Comparison of ENCODE assay signal across 10 cellular contexts in genomic region chr17:75842963-75843576, GRCh38. TPM values are rescaled to one million over a fixed set of nuclear protein-coding genes. Genes with fewer than 3 reads are reported as not detected.
A peak's percentile ranks its signal among the peaks of the same experiment; 100 is the strongest.
DNase-seq lines count a peak whose midpoint lies in the region; ATAC-seq and TF ChIP-seq lines count a peak whose summit lies in the region.
"Had no signal": no experiment of that assay in that cellular context is flagged by ENCODE, and none has a peak within 500 bp of the region (broad histone marks: within the 10 kb centered on the region; RNA-seq: fewer than 3 reads in every experiment).

No MANE protein-coding gene starts in this region.

- ATAC-seq in activated CD4-positive, alpha-beta T cell treated with anti-CD3 and anti-CD28 coated beads for 36 hours: peak; percentile 28
- no peak for ATAC-seq in gastroesophageal sphincter
- no peak for ATAC-seq in omental fat pad (ENCODE audit: low FRiP score)

- 86 to 100% methylated on average over 1 to 5 of the region's 22 CpGs for WGBS in esophagus squamous epithelium, 2 donors
- no CpG with 5 or more reads among the region's 22 CpGs for WGBS in gastroesophageal sphincter (ENCODE audit: low coverage in 1 of 2), 2 donors

- H3K36me3 Mint-ChIP-seq in activated CD4-positive, alpha-beta T cell treated with anti-CD3 and anti-CD28 coated beads for 36 hours (ENCODE audit: low read depth): peaks cover 25% of the 10 kb centered on the region
- peaks cover 25% of the 10 kb centered on the region for H3K36me3 Mint-ChIP-seq in activated CD4-positive, alpha-beta memory T cell treated with anti-CD3 and anti-CD28 coated beads for 36 hours

- POLR2A ChIA-PET in activated CD4-positive, alpha-beta T cell treated with anti-CD3 and anti-CD28 coated beads for 36 hours (lab: Charles Lee): interaction anchor here (1.1 to 4.4 kb wide), 3 partner anchors 12 to 67 kb away, joined by 3 to 17 read pairs (median 10); partner anchors contain the start of gene WBP2
- POLR2A ChIA-PET in activated CD4-positive, alpha-beta memory T cell treated with anti-CD3 and anti-CD28 coated beads for 36 hours (lab: Charles Lee): interaction anchor here (1.1 to 3.1 kb wide), 7 partner anchors 10 to 64 kb away, joined by 3 to 26 read pairs (median 6); partner anchors contain the start of genes TRIM65 and WBP2

- no peak for TF ChIP-seq EP300 in gastroesophageal sphincter (IDR thresholded peaks at IDR 0.05)

- peak overlapping the region; percentile 94 for H3K27ac Mint-ChIP-seq in activated CD4-positive, alpha-beta T cell treated with anti-CD3 and anti-CD28 coated beads for 36 hours
- H3K27ac Mint-ChIP-seq in activated CD4-positive, alpha-beta memory T cell treated with anti-CD3 and anti-CD28 coated beads for 36 hours: peak overlapping the region; percentile 95

- TF ChIP-seq POLR2A in esophagus squamous epithelium (IDR thresholded peaks at IDR 0.05): no peak
- no peak for TF ChIP-seq POLR2A in gastroesophageal sphincter (IDR thresholded peaks at IDR 0.05)

- H3K27ac ChIP-seq in esophagus squamous epithelium (peak overlapping the region; percentile 90 to 95 (median 92)), gastroesophageal sphincter (peak overlapping the region in 1 of 4 donors; percentile 77)

- no peaks in the 10 kb centered on the region for H3K27me3 ChIP-seq in esophagus squamous epithelium
- H3K27me3 ChIP-seq in gastroesophageal sphincter: no peaks in the 10 kb centered on the region

- H3K9me3 ChIP-seq in esophagus squamous epithelium (no peaks in the 10 kb centered on the region), gastroesophageal sphincter (no peaks in the 10 kb centered on the region)
- H3K9me3 ChIP-seq: HAP-1 had no signal

- TF ChIP-seq CTCF in esophagus squamous epithelium (IDR thresholded peaks at IDR 0.05): no peak
- TF ChIP-seq CTCF in gastroesophageal sphincter (IDR thresholded peaks at IDR 0.05): no peak
- TF ChIP-seq CTCF in omental fat pad (IDR thresholded peaks at IDR 0.05): no peak

- H3K4me3 ChIP-seq in esophagus squamous epithelium (peak overlapping the region; percentile 3 to 59 (median 40)), gastroesophageal sphincter (peak overlapping the region in 1 of 2 donors; percentile 33)
- H3K4me3 ChIP-seq: HAP-1 had no signal

- peaks cover 14% of the 10 kb centered on the region for H3K4me1 Mint-ChIP-seq in activated CD4-positive, alpha-beta T cell treated with anti-CD3 and anti-CD28 coated beads for 36 hours
- H3K4me1 Mint-ChIP-seq in activated CD4-positive, alpha-beta memory T cell treated with anti-CD3 and anti-CD28 coated beads for 36 hours (ENCODE audit: low read depth): peaks cover 15% of the 10 kb centered on the region

- H3K9me3 Mint-ChIP-seq in activated CD4-positive, alpha-beta T cell treated with anti-CD3 and anti-CD28 coated beads for 36 hours (ENCODE audit: low read depth): no peaks in the 10 kb centered on the region
- no peaks in the 10 kb centered on the region for H3K9me3 Mint-ChIP-seq in activated CD4-positive, alpha-beta memory T cell treated with anti-CD3 and anti-CD28 coated beads for 36 hours

- CTCF ChIA-PET in activated CD4-positive, alpha-beta T cell treated with anti-CD3 and anti-CD28 coated beads for 36 hours (lab: Charles Lee): interaction anchor here (0.7 to 1.0 kb wide), 4 partner anchors 10 to 36 kb away, joined by 3 to 4 read pairs (median 3); no protein-coding TSS in a partner anchor
- CTCF ChIA-PET in activated CD4-positive, alpha-beta memory T cell treated with anti-CD3 and anti-CD28 coated beads for 36 hours (lab: Charles Lee): interaction anchor here (0.7 to 5.1 kb wide), 9 partner anchors 12 to 90 kb away, joined by 3 to 45 read pairs (median 3); partner anchors contain the start of genes TRIM47, TRIM65 and WBP2

- intact Hi-C loops in activated CD4-positive, alpha-beta T cell treated with anti-CD3 and anti-CD28 coated beads for 36 hours (cut with DNase I, micrococcal nuclease): loop anchor here in 1 of 2 experiments (1.0 to 5.0 kb wide), 2 partner anchors 34 to 66 kb away; a partner anchor contains a TSS
- intact Hi-C loops in activated CD4-positive, alpha-beta memory T cell treated with anti-CD3 and anti-CD28 coated beads for 36 hours (cut with micrococcal nuclease): loop anchor here (1.0 kb wide), 1 partner anchor 12 kb away; the partner anchor contains the start of gene WBP2
- intact Hi-C loops in esophagus squamous epithelium (cut with DNase I): no loop called here

- peak; percentile 63 for DNase-seq in activated CD4-positive, alpha-beta T cell treated with anti-CD3 and anti-CD28 coated beads for 36 hours
- no peak for DNase-seq in activated CD4-positive, alpha-beta T cell treated with anti-CD3 and anti-CD28 coated beads for 4 hours
- peak; percentile 42 for DNase-seq in activated CD4-positive, alpha-beta memory T cell treated with anti-CD3 and anti-CD28 coated beads for 36 hours
- DNase-seq in esophagus squamous epithelium (lab: John Stamatoyannopoulos, UW) (no peak), DMS153 (lab: John Stamatoyannopoulos, UW) (no peak), omental fat pad (ENCODE audit: low spot score) (no peak)
- DNase-seq in stimulated activated naive CD4-positive, alpha-beta T cell treated with Interleukin-2 at 50 U/mL for 16 hours (lab: John Stamatoyannopoulos, UW): peak; percentile 12
- DNase-seq: NCI-H1694 had no signal

- H3K4me1 ChIP-seq in esophagus squamous epithelium (peaks cover 26 to 63% (median 38%) of the 10 kb centered on the region in 3 donors), gastroesophageal sphincter (peaks cover 0 to 40% (median 22%) of the 10 kb centered on the region in 3 donors)

- peak overlapping the region; percentile 88 for H3K4me3 Mint-ChIP-seq in activated CD4-positive, alpha-beta T cell treated with anti-CD3 and anti-CD28 coated beads for 36 hours
- H3K4me3 Mint-ChIP-seq in activated CD4-positive, alpha-beta memory T cell treated with anti-CD3 and anti-CD28 coated beads for 36 hours: peak overlapping the region; percentile 93

- H3K36me3 ChIP-seq in esophagus squamous epithelium (peaks cover 20 to 58% (median 21%) of the 10 kb centered on the region in 3 donors), gastroesophageal sphincter (peaks cover 0 to 59% of the 10 kb centered on the region in 2 donors)

- no peaks in the 10 kb centered on the region for H3K27me3 Mint-ChIP-seq in activated CD4-positive, alpha-beta T cell treated with anti-CD3 and anti-CD28 coated beads for 36 hours
- H3K27me3 Mint-ChIP-seq in activated CD4-positive, alpha-beta memory T cell treated with anti-CD3 and anti-CD28 coated beads for 36 hours: no peaks in the 10 kb centered on the region

RNA-seq across cellular contexts. Expression of gene UNC13D, which starts 1.1 kb away (rescaled TPM):
- total RNA-seq in activated CD4-positive, alpha-beta T cell treated with anti-CD3 and anti-CD28 coated beads for 36 hours: 100 to 1,000 TPM; 106 to 133 TPM
- total RNA-seq in activated CD4-positive, alpha-beta memory T cell treated with anti-CD3 and anti-CD28 coated beads for 36 hours: 100 to 1,000 TPM; 135 to 139 TPM
- total RNA-seq in esophagus squamous epithelium (10 to 100 TPM; 16.5 to 21.5 (median 16.9) TPM), gastroesophageal sphincter (10 to 100 TPM in 1 of 4 donors, 1 to 10 TPM in 3; 2.6 to 10.8 (median 5.6) TPM), omental fat pad (10 to 100 TPM in 2 of 4 donors, 1 to 10 TPM in 2; 3.2 to 27.1 (median 8.2) TPM)

RNA-seq across cellular contexts. Expression of gene WBP2, which starts 12.1 kb away (rescaled TPM):
- total RNA-seq in activated CD4-positive, alpha-beta T cell treated with anti-CD3 and anti-CD28 coated beads for 36 hours: 10 to 100 TPM; 68.7 to 74.1 TPM
- 10 to 100 TPM; 79.1 to 80.6 TPM for total RNA-seq in activated CD4-positive, alpha-beta memory T cell treated with anti-CD3 and anti-CD28 coated beads for 36 hours
- total RNA-seq in esophagus squamous epithelium (10 to 100 TPM; 24.9 to 44.2 (median 36.9) TPM), gastroesophageal sphincter (10 to 100 TPM; 50.0 to 83.9 (median 57.6) TPM), omental fat pad (10 to 100 TPM; 43.1 to 72.3 (median 50.2) TPM)

RNA-seq across cellular contexts. Expression of gene TRIM47, which starts 35.3 kb away (rescaled TPM):
- 10 to 100 TPM; 13.4 to 19.9 TPM for total RNA-seq in activated CD4-positive, alpha-beta T cell treated with anti-CD3 and anti-CD28 coated beads for 36 hours
- 10 to 100 TPM; 18.5 to 19.5 TPM for total RNA-seq in activated CD4-positive, alpha-beta memory T cell treated with anti-CD3 and anti-CD28 coated beads for 36 hours
- total RNA-seq in esophagus squamous epithelium (10 to 100 TPM; 19.5 to 33.4 (median 25.5) TPM), gastroesophageal sphincter (100 to 1,000 TPM in 1 of 4 donors, 10 to 100 TPM in 3; 21.0 to 146 (median 40.8) TPM), omental fat pad (10 to 100 TPM; 18.5 to 53.8 (median 29.6) TPM)

RNA-seq across cellular contexts. Expression of gene TRIM65, which starts 53.7 kb away (rescaled TPM):
- total RNA-seq in activated CD4-positive, alpha-beta T cell treated with anti-CD3 and anti-CD28 coated beads for 36 hours: 10 to 100 TPM; 28.9 to 31.9 TPM
- total RNA-seq in activated CD4-positive, alpha-beta memory T cell treated with anti-CD3 and anti-CD28 coated beads for 36 hours: 10 to 100 TPM; 27.5 to 28.2 TPM
- 10 to 100 TPM; 17.3 to 24.6 (median 19.6) TPM for total RNA-seq in esophagus squamous epithelium
- 10 to 100 TPM; 18.7 to 34.4 (median 31.2) TPM for total RNA-seq in gastroesophageal sphincter
- total RNA-seq in omental fat pad: 10 to 100 TPM; 10.0 to 37.4 (median 16.2) TPM

RNA-seq across cellular contexts. Expression of gene UNK, which starts 58.5 kb away (rescaled TPM):
- total RNA-seq in activated CD4-positive, alpha-beta T cell treated with anti-CD3 and anti-CD28 coated beads for 36 hours: 10 to 100 TPM; 24.5 to 33.7 TPM
- 10 to 100 TPM; 21.8 to 24.7 TPM for total RNA-seq in activated CD4-positive, alpha-beta memory T cell treated with anti-CD3 and anti-CD28 coated beads for 36 hours
- total RNA-seq in esophagus squamous epithelium (10 to 100 TPM; 14.8 to 27.3 (median 20.4) TPM), gastroesophageal sphincter (10 to 100 TPM in 3 of 4 donors, 1 to 10 TPM in 1; 9.8 to 41.6 (median 21.0) TPM), omental fat pad (10 to 100 TPM; 19.4 to 38.9 (median 24.3) TPM)

Comparison
In these comparisons a context has a peak if more than half of its experiments do, and no peak if none do; other contexts are left out.
1. DNase-seq: peak in activated CD4-positive, alpha-beta T cell treated with anti-CD3 and anti-CD28 coated beads for 36 hours (single experiment), activated CD4-positive, alpha-beta memory T cell treated with anti-CD3 and anti-CD28 coated beads for 36 hours (single experiment) and stimulated activated naive CD4-positive, alpha-beta T cell treated with Interleukin-2 at 50 U/mL for 16 hours (single experiment); none in activated CD4-positive, alpha-beta T cell treated with anti-CD3 and anti-CD28 coated beads for 4 hours (0 of 2), esophagus squamous epithelium (single experiment), DMS153 (single experiment) and omental fat pad (single experiment).